Comparison of ENCODE assay signal across 28 cellular contexts in genomic region chr3:8380904-8381704, GRCh38.
"Had no signal": no experiment of that assay in that cellular context is flagged by ENCODE, and none has a peak within 500 bp of the region (broad histone marks: within the 10 kb centered on the region; RNA-seq: fewer than 3 reads in every experiment).

No MANE protein-coding gene starts in this region.

- H3K4me2 ChIP-seq: neural progenitor cell, smooth muscle cell had no signal

- H3K9me3 ChIP-seq: psoas muscle, thoracic aorta, thyroid gland, upper lobe of left lung, vagina had no signal

- DNase-seq: naive thymus-derived CD4-positive, alpha-beta T cell; natural killer cell; occipital lobe; ovary; posterior cingulate gyrus; psoas muscle; right cardiac atrium; spleen; stimulated activated CD4-positive, alpha-beta T cell treated with anti-CD3 and anti-CD28 coated beads, Interleukin-12 subunit alpha, Interleukin-12 subunit beta, amount 100 ng/mL, for 4 hours; stimulated activated CD4-positive, alpha-beta T cell treated with anti-CD3 and anti-CD28 coated beads, Interleukin-1b, Interleukin-23, amount 100 ng/mL, for 48 hours; stimulated activated CD4-positive, alpha-beta T cell treated with anti-CD3 and anti-CD28 coated beads, Interleukin-4, amount 100 ng/mL, for 1 hour; stimulated activated CD4-positive, alpha-beta T cell treated with anti-CD3 and anti-CD28 coated beads, Interleukin-4, amount 100 ng/mL, for 4 hours; stimulated activated CD8-positive, alpha-beta memory T cell treated with anti-CD3 and anti-CD28 coated beads, Interleukin-4, amount 100 ng/mL, for 48 hours; stimulated activated naive B cell treated with anti-CD40 and anti-IgM and Interleukin-4, amounts not matched to agents 10 μg/mL and 1 μg/mL and 100 μg/mL, for 72 hours; stimulated activated naive CD4-positive, alpha-beta T cell treated with Interleukin-2 at 50 U/mL for 16 hours; stomach; thyroid gland; trophoblast cell; upper lobe of left lung had no signal

- H2AFZ ChIP-seq: neural progenitor cell, parathyroid adenoma had no signal

- H3K36me3 ChIP-seq: neural progenitor cell, ovary, spleen, stomach, thoracic aorta, thyroid gland, upper lobe of left lung, vagina had no signal

- H3K9ac ChIP-seq: neural progenitor cell, parathyroid adenoma had no signal

- ATAC-seq: naive thymus-derived CD4-positive, alpha-beta T cell; natural killer cell; psoas muscle; right cardiac atrium; sciatic nerve; stimulated activated naive B cell treated with anti-CD40 and anti-IgM and Interleukin-4, amounts not matched to agents 10 μg/mL and 1 μg/mL and 100 μg/mL, for 72 hours had no signal

- H3K4me3 ChIP-seq: neural progenitor cell, ovary, psoas muscle, skin epidermis, smooth muscle cell, spleen, stomach, thoracic aorta, thyroid gland, tibial nerve, upper lobe of left lung, vagina had no signal

- H3K79me2 ChIP-seq: parathyroid adenoma had no signal

- H3K4me1 ChIP-seq: neural progenitor cell, parathyroid adenoma, psoas muscle, spleen, stomach, thyroid gland, tibial nerve, upper lobe of left lung, vagina had no signal

- H3K27ac ChIP-seq: neural progenitor cell, ovary, parathyroid adenoma, psoas muscle, skin epidermis, spleen, stomach, thoracic aorta, thyroid gland, tibial nerve, upper lobe of left lung, vagina had no signal

- H3K27me3 ChIP-seq: neural progenitor cell, ovary, spleen, stomach, thyroid gland, tibial nerve, upper lobe of left lung, vagina had no signal

- FAIRE-seq: urothelium cell line had no signal
